ENCODE assay signal across 8 cellular contexts in genomic region chrX:119467842-119468185, GRCh38. TPM values are rescaled to one million over a fixed set of nuclear protein-coding genes. Genes with fewer than 3 reads are reported as not detected.
DNase-seq lines count a peak whose midpoint lies in the region; ATAC-seq and TF ChIP-seq lines count a peak whose summit lies in the region.

No MANE protein-coding gene starts in this region.

- no peaks in the 10 kb centered on the region for H3K9me3 ChIP-seq in CD8-positive, alpha-beta memory T cell (ENCODE audit: low read length)
- H3K9me3 ChIP-seq in OCI-LY1 (ENCODE audit: low read length) (no peaks in the 10 kb centered on the region), endodermal cell (ENCODE audit: control insufficient read depth, low read length) (no peaks in the 10 kb centered on the region), osteoblast (ENCODE audit: low read depth, low read length) (no peaks in the 10 kb centered on the region)

- peak overlapping the region; percentile 76 for H3K4me3 ChIP-seq in CD8-positive, alpha-beta memory T cell (ENCODE audit: low read length)
- peak overlapping the region; percentile 83 for H3K4me3 ChIP-seq in OCI-LY1 (ENCODE audit: low read depth, low read length, poor library complexity, severe bottlenecking)
- H3K4me3 ChIP-seq in endodermal cell (ENCODE audit: low read length) = peak overlapping the region; percentile 75
- H3K4me3 ChIP-seq in osteoblast (ENCODE audit: insufficient read depth, low read length) = peak overlapping the region; percentile 85

- H3K36me3 Mint-ChIP-seq in CD8-positive, alpha-beta memory T cell = peaks cover 0 to 26% (median 2%) of the 10 kb centered on the region in 3 donors
- peaks cover 20% of the 10 kb centered on the region for H3K36me3 Mint-ChIP-seq in endodermal cell (ENCODE audit: low read depth)

- H3K9me3 Mint-ChIP-seq in CD8-positive, alpha-beta memory T cell = no peaks in the 10 kb centered on the region
- peaks cover 61% of the 10 kb centered on the region for H3K9me3 Mint-ChIP-seq in endodermal cell

- TF ChIP-seq CTCF in OCI-LY1 (IDR thresholded peaks at IDR 0.05; ENCODE audit: low read length) (no peak), endodermal cell (conservative IDR thresholded peaks at IDR 0.05) (no peak), osteoblast (IDR thresholded peaks at IDR 0.05; ENCODE audit: extremely low read depth, low read depth, low read length) (no peak)

- peaks cover 0 to 4% of the 10 kb centered on the region in 2 donors for H3K27me3 Mint-ChIP-seq in CD8-positive, alpha-beta memory T cell
- H3K27me3 Mint-ChIP-seq in endodermal cell (ENCODE audit: insufficient read depth) = no peaks in the 10 kb centered on the region

- CTCF ChIA-PET in CD8-positive, alpha-beta memory T cell (lab: Charles Lee) = interaction anchor here (4.3 kb wide), 1 partner anchor 14 kb away, joined by 32 read pairs; no protein-coding TSS in a partner anchor

- peak overlapping the region; percentile 80 to 97 (median 88) for H3K27ac Mint-ChIP-seq in CD8-positive, alpha-beta memory T cell
- H3K27ac Mint-ChIP-seq in endodermal cell = peak overlapping the region; percentile 55

- no peak overlapping the region for H3K27ac ChIP-seq in CD8-positive, alpha-beta memory T cell (ENCODE audit: low read depth, low read length)
- H3K27ac ChIP-seq in OCI-LY1 (ENCODE audit: low read depth, low read length, poor library complexity, severe bottlenecking) (no peak overlapping the region), endodermal cell (ENCODE audit: low read depth, low read length) (no peak overlapping the region), osteoblast (ENCODE audit: low read depth, low read length) (no peak overlapping the region)

- H3K4me2 ChIP-seq in OCI-LY1 (ENCODE audit: low read length) (peak overlapping the region; percentile 62), osteoblast (ENCODE audit: insufficient read depth, low read length) (peak overlapping the region; percentile 81)

- H3K9ac ChIP-seq in OCI-LY1 (ENCODE audit: low read length) = peak overlapping the region; percentile 51; the same call in 1 of the 2 replicates
- no peak overlapping the region for H3K9ac ChIP-seq in endodermal cell (ENCODE audit: extremely low read depth, low read length, poor library complexity, severe bottlenecking)

- H3K9me2 ChIP-seq in OCI-LY1 (ENCODE audit: low read depth, low read length) = no peaks in the 10 kb centered on the region

- H4K20me1 ChIP-seq in OCI-LY1 (ENCODE audit: insufficient read depth, low read length) = no peaks in the 10 kb centered on the region
- peaks cover 11% of the 10 kb centered on the region for H4K20me1 ChIP-seq in osteoblast (ENCODE audit: insufficient read depth, low read length)

- POLR2A ChIA-PET in CD8-positive, alpha-beta memory T cell (lab: Charles Lee) = interaction anchor here (0.6 to 1.6 kb wide), 5 partner anchors 48 to 403 kb away, joined by 3 to 5 read pairs (median 3); partner anchors contain the start of genes NKRF and UPF3B

- no peaks in the 10 kb centered on the region for H3F3A ChIP-seq in OCI-LY1 (ENCODE audit: insufficient read depth, low read length)

- H2AFZ ChIP-seq in OCI-LY1 (ENCODE audit: low read length) = no peak overlapping the region
- peak overlapping the region; percentile 65 for H2AFZ ChIP-seq in osteoblast (ENCODE audit: low read length)

- H3K4me1 Mint-ChIP-seq in CD8-positive, alpha-beta memory T cell = peaks cover 5 to 22% (median 13%) of the 10 kb centered on the region in 3 donors
- no peaks in the 10 kb centered on the region for H3K4me1 Mint-ChIP-seq in endodermal cell

- peaks cover 11% of the 10 kb centered on the region for H3K36me3 ChIP-seq in CD8-positive, alpha-beta memory T cell (ENCODE audit: insufficient read depth, low read length)
- H3K36me3 ChIP-seq in OCI-LY1 (ENCODE audit: insufficient read depth, low read length) (peaks cover 25% of the 10 kb centered on the region), endodermal cell (ENCODE audit: control insufficient read depth, insufficient read depth, low read length) (peaks cover 22% of the 10 kb centered on the region), osteoblast (ENCODE audit: insufficient read depth, low read length) (peaks cover 19% of the 10 kb centered on the region)

- H3K4me1 ChIP-seq in CD8-positive, alpha-beta memory T cell (ENCODE audit: insufficient read depth, low read length) = peaks cover 10% of the 10 kb centered on the region
- H3K4me1 ChIP-seq in OCI-LY1 (ENCODE audit: insufficient read depth, low read length, severe bottlenecking) = peaks cover 13% of the 10 kb centered on the region
- H3K4me1 ChIP-seq in endodermal cell (ENCODE audit: control insufficient read depth, insufficient read depth, low read length) = no peaks in the 10 kb centered on the region
- no peaks in the 10 kb centered on the region for H3K4me1 ChIP-seq in osteoblast (ENCODE audit: insufficient read depth, low read length)

- H3K4me3 Mint-ChIP-seq in CD8-positive, alpha-beta memory T cell = peak overlapping the region; percentile 85 to 97 (median 88)
- H3K4me3 Mint-ChIP-seq in endodermal cell = peak overlapping the region; percentile 88

- no peak for DNase-seq in CD8-positive, alpha-beta memory T cell
- no peak for DNase-seq in endodermal cell
- no peak for DNase-seq in osteoblast (ENCODE audit: insufficient read length, low spot score, missing footprints)
- DNase-seq in central memory CD4-positive, alpha-beta T cell = no peak
- DNase-seq in SW480 (ENCODE audit: low spot score) = no peak

- no peak for ATAC-seq in HG03196 (IDR thresholded peaks at IDR 0.05; ENCODE audit: unreplicated experiment)
- ATAC-seq in HG03457 (IDR thresholded peaks at IDR 0.05; ENCODE audit: unreplicated experiment) = no peak

- no peaks in the 10 kb centered on the region for H3K27me3 ChIP-seq in CD8-positive, alpha-beta memory T cell (ENCODE audit: insufficient read depth, low read length, poor library complexity, severe bottlenecking)
- H3K27me3 ChIP-seq in OCI-LY1 (ENCODE audit: insufficient read depth, low read length) = no peaks in the 10 kb centered on the region
- no peaks in the 10 kb centered on the region for H3K27me3 ChIP-seq in endodermal cell (ENCODE audit: control insufficient read depth, insufficient read depth, low read length, poor library complexity, severe bottlenecking)
- no peaks in the 10 kb centered on the region for H3K27me3 ChIP-seq in osteoblast (ENCODE audit: insufficient read depth, low read length)

- WGBS in endodermal cell (ENCODE audit: insufficient coverage in 1 of 2, insufficient read length in 1 of 2), 2 experiments = 34 to 52% methylated on average over 3 to 8 of the region's 8 CpGs

- H3K79me2 ChIP-seq in OCI-LY1 (ENCODE audit: insufficient read depth, low read length) = no peaks in the 10 kb centered on the region
- peaks cover 4% of the 10 kb centered on the region for H3K79me2 ChIP-seq in osteoblast (ENCODE audit: insufficient read depth, low read length)

RNA-seq across cellular contexts. Expression of gene SLC25A5, which starts 0.4 kb away (rescaled TPM):
- 100 to 1,000 TPM; 644 to 674 TPM for total RNA-seq in CD8-positive, alpha-beta memory T cell
- polyA plus RNA-seq in CD8-positive, alpha-beta memory T cell = 221 TPM
- total RNA-seq in endodermal cell = 100 to 1,000 TPM; 321 TPM
- 339 TPM for polyA plus RNA-seq in endodermal cell (2013, experiment 1 of 2)
- 304 TPM for polyA plus RNA-seq in endodermal cell (2013, experiment 2 of 2)
- 165 and 174 TPM in 2 replicates for total RNA-seq in osteoblast
